In genomic region chr21:34948157-34948556, GRCh38 we compare ENCODE assay signal across 19 cellular contexts.
"Had no signal": no experiment of that assay in that cellular context is flagged by ENCODE, and none has a peak within 500 bp of the region (broad histone marks: within the 10 kb centered on the region; RNA-seq: fewer than 3 reads in every experiment).

No MANE protein-coding gene starts in this region.

- H3K27me3 ChIP-seq: neutrophil, ovary, right atrium auricular region, spleen, upper lobe of left lung had no signal

- H3K36me3 Mint-ChIP-seq: brain had no signal

- H3K27ac ChIP-seq: epithelial cell of prostate, heart right ventricle, neutrophil, ovary, psoas muscle, right atrium auricular region, spleen, upper lobe of left lung had no signal

- FAIRE-seq: keratinocyte had no signal

- H3K27ac Mint-ChIP-seq: brain, memory B cell had no signal

- ATAC-seq: heart right ventricle, left colon, psoas muscle had no signal

- H3K4me3 ChIP-seq: heart right ventricle, ovary, psoas muscle, right atrium auricular region, spleen, upper lobe of left lung had no signal

- H3K4me1 Mint-ChIP-seq: brain had no signal

- H3K4me3 Mint-ChIP-seq: brain, memory B cell had no signal

- H3K9me3 Mint-ChIP-seq: brain, memory B cell had no signal

- DNase-seq: activated CD4-positive, alpha-beta T cell treated with anti-CD3 and anti-CD28 coated beads for 1 hour; activated effector memory CD4-positive, alpha-beta T cell treated with anti-CD3 and anti-CD28 coated beads, Interleukin-2, amount 50 U/mL, for 16 hours; activated T-cell treated with anti-CD3 and anti-CD28 coated beads, Interleukin-2, amount 50 U/mL, for 1 hour; anterior cingulate cortex; heart right ventricle; left colon; ovary; psoas muscle; spleen; stimulated activated CD4-positive, alpha-beta T cell treated with anti-CD3 and anti-CD28 coated beads, Interleukin-4, amount 100 ng/mL, for 1 hour; stimulated activated naive CD4-positive, alpha-beta T cell; T-helper 9 cell had no signal

- H3K4me1 ChIP-seq: psoas muscle, right atrium auricular region, upper lobe of left lung had no signal

- H3K27me3 Mint-ChIP-seq: brain, memory B cell had no signal

- H3K9me3 ChIP-seq: neutrophil, ovary, psoas muscle, right atrium auricular region, spleen, upper lobe of left lung had no signal

- H3K36me3 ChIP-seq: heart right ventricle, neutrophil, ovary, right atrium auricular region, spleen, upper lobe of left lung had no signal
